Comparison of ENCODE assay signal across 9 cellular contexts in the genomic region with DNA sequence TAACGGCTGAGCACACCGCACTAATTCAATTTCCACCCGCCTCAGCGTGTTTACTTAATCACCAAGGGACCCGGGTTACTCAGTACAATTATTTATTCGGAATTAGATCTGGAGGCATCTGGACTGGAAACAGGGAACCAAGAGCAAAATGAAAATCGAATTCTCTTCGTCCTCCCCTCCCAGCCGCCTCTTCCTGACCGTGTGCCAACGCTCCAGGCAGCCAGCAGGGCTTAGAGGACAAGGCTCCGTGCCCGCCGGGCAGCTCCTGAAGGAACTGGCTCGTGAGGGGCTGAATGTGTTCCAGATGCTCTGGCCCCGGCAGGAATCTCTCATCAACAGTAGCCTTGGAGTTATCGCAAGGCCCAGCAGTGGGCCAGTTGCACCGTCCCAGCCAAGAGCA. TPM values are rescaled to one million over a fixed set of nuclear protein-coding genes. Genes with fewer than 3 reads are reported as not detected.
DNase-seq lines count a peak whose midpoint lies in the region; ATAC-seq and TF ChIP-seq lines count a peak whose summit lies in the region.
"Had no signal": no experiment of that assay in that cellular context is flagged by ENCODE, and none has a peak within 500 bp of the region (broad histone marks: within the 10 kb centered on the region; RNA-seq: fewer than 3 reads in every experiment).

No MANE protein-coding gene starts in this region.

- H3K27me3 ChIP-seq in thyroid gland (peaks cover 3% of the 10 kb centered on the region), hepatocyte (no peaks in the 10 kb centered on the region)

- H4K20me1 ChIP-seq in hepatocyte (ENCODE audit: insufficient read depth, poor library complexity, severe bottlenecking), result no peaks in the 10 kb centered on the region

- no peak for TF ChIP-seq POLR2A in thyroid gland (IDR thresholded peaks at IDR 0.05)

- H3K9me3 ChIP-seq in thyroid gland, result no peaks in the 10 kb centered on the region
- H3K9me3 ChIP-seq in hepatocyte (ENCODE audit: low read depth), result no peaks in the 10 kb centered on the region

- DNase-seq in DMS53 (lab: John Stamatoyannopoulos, UW) (peak; percentile 60), DMS53 treated with DMSO at 0.1 percent for 48 hours (lab: John Stamatoyannopoulos, UW; ENCODE audit: unreplicated experiment) (no peak), RPMI7951 (ENCODE audit: low read depth) (peak; percentile 81), left ventricle myocardium superior (peak; percentile 41), thyroid gland (peak; percentile 18 to 40), hepatocyte (ENCODE audit: low spot score) (no peak)

- TF ChIP-seq CTCF in thyroid gland (IDR thresholded peaks at IDR 0.05) (no peak), hepatocyte (IDR thresholded peaks at IDR 0.05; ENCODE audit: poor library complexity) (no peak)

- no peak overlapping the region for H3K4me3 ChIP-seq in thyroid gland (replicated peaks in 1 of 3)
- H3K4me3 ChIP-seq in hepatocyte, result no peak overlapping the region

- no peaks in the 10 kb centered on the region for H3K36me3 ChIP-seq in thyroid gland
- no peaks in the 10 kb centered on the region for H3K36me3 ChIP-seq in hepatocyte (replicated peaks; ENCODE audit: insufficient read depth, low read depth)

- intact Hi-C loops in left ventricle myocardium superior (cut with micrococcal nuclease) (no loop called here), thyroid gland (cut with DNase I) (no loop called here)

- no peaks in the 10 kb centered on the region for H3K79me2 ChIP-seq in hepatocyte

- no peak overlapping the region for H3K4me2 ChIP-seq in hepatocyte

- ATAC-seq in left ventricle myocardium superior (peak; percentile 31), GM19467 (IDR thresholded peaks at IDR 0.05; ENCODE audit: unreplicated experiment) (no peak), HG03378 (IDR thresholded peaks at IDR 0.05; ENCODE audit: unreplicated experiment) (no peak)

- 30 to 53% methylated on average over 15 to 18 of the region's 18 CpGs for WGBS in thyroid gland, 2 donors
- 81% methylated on average over 18 of the region's 18 CpGs for WGBS in hepatocyte (ENCODE audit: low lambda C conversion rate, missing lambda C conversion rate)

- H3K27ac ChIP-seq in thyroid gland, result no peak overlapping the region
- H3K27ac ChIP-seq in hepatocyte, result no peak overlapping the region
- H3K27ac ChIP-seq: 22Rv1 had no signal

- no peak overlapping the region for H2AFZ ChIP-seq in hepatocyte

- H3K4me1 ChIP-seq in thyroid gland (no peaks in the 10 kb centered on the region), hepatocyte (ENCODE audit: insufficient read depth) (no peaks in the 10 kb centered on the region)

- H3K9me2 ChIP-seq in hepatocyte (replicated peaks; ENCODE audit: insufficient read depth), result no peaks in the 10 kb centered on the region

RNA-seq across cellular contexts. Expression of a gene that starts 23.4 kb away (rescaled TPM):
- 47.7 and 57.9 TPM in 2 replicates for total RNA-seq in RPMI7951 (2014; rRNA removed; shearing (Covaris generic))
- total RNA-seq in left ventricle myocardium superior, result 63.4 TPM
- 10 to 100 TPM; 22.3 to 31.2 (median 24.6) TPM for total RNA-seq in thyroid gland
- 25.7 and 27.6 TPM in 2 replicates for total RNA-seq in hepatocyte
- polyA plus RNA-seq in hepatocyte, result 48.0 and 55.0 TPM in 2 replicates

Comparison
In these comparisons a context has a peak if more than half of its experiments do, and no peak if none do; other contexts are left out.
1. DNase-seq: peak in DMS53 (single experiment), RPMI7951 (single experiment), left ventricle myocardium superior (single experiment) and thyroid gland (2 of 2); none in DMS53 treated with DMSO at 0.1 percent for 48 hours (single experiment) and hepatocyte (single experiment).